In genomic region chr20:44185574-44185973, GRCh38 we compare ENCODE assay signal across 20 cellular contexts. TPM values are rescaled to one million over a fixed set of nuclear protein-coding genes. Genes with fewer than 3 reads are reported as not detected.
DNase-seq lines count a peak whose midpoint lies in the region; ATAC-seq, FAIRE-seq and TF ChIP-seq lines count a peak whose summit lies in the region.
"Had no signal": no experiment of that assay in that cellular context is flagged by ENCODE, and none has a peak within 500 bp of the region (broad histone marks: within the 10 kb centered on the region; RNA-seq: fewer than 3 reads in every experiment).

No MANE protein-coding gene starts in this region.

- no peak overlapping the region for H3K27ac ChIP-seq in GM23248
- H3K27ac ChIP-seq in K562 (ENCODE audit: extremely low read depth, low read depth, low read length) = no peak overlapping the region
- H3K27ac ChIP-seq in mesodermal cell (ENCODE audit: low read depth, low read length, severe bottlenecking) = no peak overlapping the region
- H3K27ac ChIP-seq in stomach smooth muscle (ENCODE audit: low read length) = peak overlapping the region; percentile 96
- no peak overlapping the region for H3K27ac ChIP-seq in A673 (ENCODE audit: low read depth, low read length, poor library complexity, severe bottlenecking)

- CTCF ChIA-PET in K562 (lab: Yijun Ruan, JAX; ENCODE audit: low intra/inter-chr PET ratio) (interaction anchor here (0.6 kb wide), 1 partner anchor 12 kb away, joined by 3 read pairs; no protein-coding TSS in a partner anchor), A673 (lab: Charles Lee) (no interaction called here)

- H3K36me3 ChIP-seq in GM23248 (ENCODE audit: low read depth) (no peaks in the 10 kb centered on the region), K562 (ENCODE audit: control insufficient read depth, insufficient read depth, low read length) (no peaks in the 10 kb centered on the region), mesodermal cell (ENCODE audit: control insufficient read depth, insufficient read depth, low read length) (no peaks in the 10 kb centered on the region), stomach smooth muscle (ENCODE audit: control insufficient read depth in 2 of 2, insufficient read depth in 2 of 2, low read length in 2 of 2) (no peaks in the 10 kb centered on the region), A673 (ENCODE audit: insufficient read depth, low read length, poor library complexity, severe bottlenecking) (no peaks in the 10 kb centered on the region)
- H3K36me3 ChIP-seq: MG63 had no signal

- no peak for TF ChIP-seq RAD21 in K562 (CRISPR knock-in tag; conservative IDR thresholded peaks at IDR 0.05 in 1 of 2, IDR thresholded peaks at IDR 0.05 in 1 of 2)

- in situ Hi-C loops in GM23248 (cut with MboI) (loop anchor here (5.0 kb wide), 1 partner anchor 68 kb away; no protein-coding TSS in a partner anchor), K562 (cut with MboI) (loop anchor here (5.0 kb wide), 1 partner anchor 68 kb away; no protein-coding TSS in a partner anchor)

- H4K20me1 ChIP-seq in GM23248 (ENCODE audit: insufficient read depth) = no peaks in the 10 kb centered on the region
- no peaks in the 10 kb centered on the region; the same call in 1 of the 2 replicates for H4K20me1 ChIP-seq in K562 (replicated peaks; ENCODE audit: control insufficient read depth, insufficient read depth, low read length)

- intact Hi-C loops in K562 (cut with micrococcal nuclease) = no loop called here
- intact Hi-C loops in A673 (cut with micrococcal nuclease; ENCODE audit: unreplicated experiment) = loop anchor here (10.0 kb wide), 1 partner anchor 441 kb away; no protein-coding TSS in a partner anchor

- POLR2A ChIA-PET in K562 (lab: Yijun Ruan, JAX) (interaction anchor here (0.6 kb wide), 1 partner anchor 31 kb away, joined by 3 read pairs; no protein-coding TSS in a partner anchor), A673 (lab: Charles Lee; ENCODE audit: low non-redundant PET) (no interaction called here)

- peak overlapping the region; percentile 79; the same call in 1 of the 2 replicates for H3K4me3 ChIP-seq in GM23248
- no peak overlapping the region for H3K4me3 ChIP-seq in K562
- H3K4me3 ChIP-seq in mesodermal cell (ENCODE audit: extremely low read depth, insufficient read depth, low read length, poor library complexity, severe bottlenecking) = peak overlapping the region; percentile 56
- peak overlapping the region; percentile 86 to 94 for H3K4me3 ChIP-seq in stomach smooth muscle (ENCODE audit: low read length in 2 of 2)
- no peak overlapping the region for H3K4me3 ChIP-seq in A673 (ENCODE audit: low read depth, low read length, poor library complexity, severe bottlenecking)
- H3K4me3 ChIP-seq: GM12878 had no signal

- no peaks in the 10 kb centered on the region for H3K27me3 ChIP-seq in GM23248 (replicated peaks; ENCODE audit: insufficient read depth)
- H3K27me3 ChIP-seq in K562 (ENCODE audit: control insufficient read depth in 2 of 2, insufficient read depth in 2 of 2, low read length in 2 of 2) = peaks cover 33 to 66% of the 10 kb centered on the region in 2 experiments; a peak in 4 of 5 replicates
- H3K27me3 ChIP-seq in stomach smooth muscle (ENCODE audit: control insufficient read depth in 1 of 2, insufficient read depth in 2 of 2, low read length in 2 of 2) = no peaks in the 10 kb centered on the region
- no peaks in the 10 kb centered on the region for H3K27me3 ChIP-seq in A673 (replicated peaks; ENCODE audit: insufficient read depth, low read depth, low read length, poor library complexity)
- H3K27me3 ChIP-seq: MG63 had no signal

- TF ChIP-seq CTCF in K562 (IDR thresholded peaks at IDR 0.05 in 2 of 3, conservative IDR thresholded peaks at IDR 0.05 in 1 of 3; ENCODE audit: insufficient read depth in 2 of 3, low read depth in 1 of 3, low read length in 3 of 3) = no peak
- no peak for TF ChIP-seq CTCF in A673 (conservative IDR thresholded peaks at IDR 0.05; ENCODE audit: low read depth, low read length)

- H3K9me2 ChIP-seq in GM23248 (ENCODE audit: insufficient read depth) = no peaks in the 10 kb centered on the region

- H3F3A ChIP-seq in GM23248 (ENCODE audit: insufficient read depth) = peaks cover 21% of the 10 kb centered on the region

- H3K4me1 ChIP-seq in GM23248 (ENCODE audit: insufficient read depth) (peaks cover 13% of the 10 kb centered on the region), K562 (replicated peaks in 1 of 2; ENCODE audit: control insufficient read depth in 2 of 2, insufficient read depth in 2 of 2, low read length in 2 of 2) (peaks cover 0 to 4% of the 10 kb centered on the region in 2 experiments; a peak in 1 of 5 replicates), mesodermal cell (ENCODE audit: control insufficient read depth, insufficient read depth, low read length, poor library complexity, severe bottlenecking) (peaks cover 69% of the 10 kb centered on the region), stomach smooth muscle (ENCODE audit: control insufficient read depth, insufficient read depth, low read length) (peaks cover 52% of the 10 kb centered on the region), A673 (ENCODE audit: insufficient read depth, low read length, poor library complexity, severe bottlenecking) (peaks cover 2% of the 10 kb centered on the region)

- no peaks in the 10 kb centered on the region for H3K9me1 ChIP-seq in K562 (ENCODE audit: control insufficient read depth, insufficient read depth, low read length)

- no peak for FAIRE-seq in K562 (lab: Jason Lieb, UNC)
- FAIRE-seq: GM12878 had no signal

- no TSS peak for BruUV-seq in K562 (replicated peaks; lab: Mats Ljungman, UMichigan)
- BruUV-seq in A673 (replicated peaks; lab: Mats Ljungman, UMichigan) = no TSS peak

- ATAC-seq in K562 = no peak
- no peak for ATAC-seq in GM21515 (IDR thresholded peaks at IDR 0.05; ENCODE audit: unreplicated experiment)
- ATAC-seq: activated CD8-positive, alpha-beta T cell treated with anti-CD3 and anti-CD28 coated beads for 36 hours; activated T-cell treated with anti-CD3 and anti-CD28 coated beads, Interleukin-2, amount 50 U/mL, for 72 hours; GM12878; naive thymus-derived CD4-positive, alpha-beta T cell had no signal

- DNase-seq in GM23248 = no peak
- no peak for DNase-seq in K562 (ENCODE audit: extremely low read depth in 1 of 4, low spot score in 3 of 4)
- DNase-seq in NCI-H128 (lab: John Stamatoyannopoulos, UW; ENCODE audit: unreplicated experiment) = no peak
- DNase-seq in A673 (ENCODE audit: low spot score) = no peak
- DNase-seq in HPDE6-E6E7 (ENCODE audit: extremely low spot score) = no peak
- DNase-seq: activated CD8-positive, alpha-beta T cell treated with anti-CD3 and anti-CD28 coated beads for 36 hours; activated naive CD8-positive, alpha-beta T cell treated with anti-CD3 and anti-CD28 coated beads, Interleukin-2, amount 10 ng/mL, durations not matched to agents 7 days and 5 days; activated T-cell treated with anti-CD3 and anti-CD28 coated beads, Interleukin-2, amount 50 U/mL, for 72 hours; AML-193; Calu3; MG63; naive thymus-derived CD4-positive, alpha-beta T cell; NCI-H1694; SHP77; stimulated activated naive CD4-positive, alpha-beta T cell treated with Interleukin-2 at 50 U/mL for 16 hours; T-helper 1 cell had no signal

- no peak for TF ChIP-seq POLR2A in K562 (conservative IDR thresholded peaks at IDR 0.05)

- H3K9ac ChIP-seq in GM23248 (no peak overlapping the region), K562 (ENCODE audit: insufficient read depth in 1 of 2, low read depth in 2 of 2, low read length in 2 of 2) (no peak overlapping the region), stomach smooth muscle (ENCODE audit: low read length in 2 of 2) (peak overlapping the region; percentile 81 to 89)

- no peak overlapping the region for H3K4me2 ChIP-seq in GM23248 (ENCODE audit: unreplicated experiment)
- H3K4me2 ChIP-seq in K562 (ENCODE audit: insufficient read depth, low read length) = no peak overlapping the region

- H3K9me3 ChIP-seq in GM23248 (ENCODE audit: low read depth) = no peaks in the 10 kb centered on the region
- H3K9me3 ChIP-seq in K562 (replicated peaks; ENCODE audit: control insufficient read depth, insufficient read depth, low read depth, low read length) = no peaks in the 10 kb centered on the region
- H3K9me3 ChIP-seq in mesodermal cell (ENCODE audit: control insufficient read depth, low read length) = no peaks in the 10 kb centered on the region
- no peaks in the 10 kb centered on the region for H3K9me3 ChIP-seq in stomach smooth muscle (ENCODE audit: control insufficient read depth in 2 of 2, low read length in 2 of 2)
- no peaks in the 10 kb centered on the region for H3K9me3 ChIP-seq in A673 (ENCODE audit: low read depth, low read length, poor library complexity, severe bottlenecking)
- H3K9me3 ChIP-seq: MG63 had no signal

- H3K79me2 ChIP-seq in GM23248 (ENCODE audit: insufficient read depth) (no peaks in the 10 kb centered on the region), K562 (ENCODE audit: control insufficient read depth, insufficient read depth, low read length) (no peaks in the 10 kb centered on the region)

- H2AFZ ChIP-seq in GM23248 (no peak overlapping the region), K562 (ENCODE audit: low read depth, low read length) (no peak overlapping the region)

- no peak for TF ChIP-seq EP300 in K562 (IDR thresholded peaks at IDR 0.05; ENCODE audit: low read length)

- 96% methylated on average over 4 of the region's 4 CpGs for WGBS in GM23248 (ENCODE audit: low coverage in 1 of 2, low lambda C conversion rate in 2 of 2, missing lambda C conversion rate in 2 of 2), 2 experiments
- 0% methylated on average over 3 of the region's 4 CpGs for WGBS in K562 (ENCODE audit: insufficient coverage, low coverage, missing lambda C conversion rate)
- WGBS in mesodermal cell (ENCODE audit: insufficient coverage in 2 of 2), 2 experiments = 95% methylated on average over 4 of the region's 4 CpGs; no CpG with 5 or more reads in 1 of the 2 experiments

RNA-seq across cellular contexts. Expression of gene JPH2, which starts 1.4 kb away (rescaled TPM):
- 7.8 and 9.7 TPM in 2 replicates for total RNA-seq in GM23248 (2014; rRNA removed; shearing (Covaris generic))
- polyA plus RNA-seq in GM23248 (2016; fragmentation: Nextera tagmentation; extraction: Ambion mirVana) = 1.6 and 1.8 TPM in 2 replicates
- not detected in 2 replicates for total RNA-seq in K562 (2011; cell fraction: chromatin; rRNA removed; ENCODE audit: low replicate concordance)
- not detected in 2 replicates for total RNA-seq in K562 (2011; cell fraction: nucleolus; rRNA removed)
- total RNA-seq in K562 (2011; cell fraction: nucleoplasm; rRNA removed) = not detected in 2 replicates
- total RNA-seq in K562 (2014; rRNA removed) = not detected in 2 replicates
- not detected in 2 replicates for total RNA-seq in K562 (2014; rRNA removed; fragmentation: Illumina TruSeq; extraction: Trizol)
- total RNA-seq in K562 (2015; rRNA removed; fragmentation: Illumina TruSeq; extraction: Trizol) = not detected in 2 replicates
- total RNA-seq in K562 (2021) = not detected in 2 replicates
- polyA plus RNA-seq in K562 (2011; rRNA removed) = not detected in 2 replicates
- not detected in 2 replicates for polyA plus RNA-seq in K562 (2011; cell fraction: cytosol; rRNA removed)
- not detected in 2 replicates for polyA plus RNA-seq in K562 (2011; cell fraction: nucleus; rRNA removed)
- not detected in 2 replicates for polyA plus RNA-seq in K562 (2012)
- not detected in 2 replicates for polyA plus RNA-seq in K562 (2014; fragmentation: Illumina TruSeq; extraction: Trizol)
- not detected for polyA plus RNA-seq in K562 (2014; fragmentation: Nextera tagmentation; extraction: Ambion mirVana)
- polyA plus RNA-seq in K562 (2014; rRNA removed) = not detected in 2 replicates
- polyA minus RNA-seq in K562 (2011; rRNA and poly(A)+ RNA removed) = not detected in 2 replicates
- not detected in 2 replicates for polyA minus RNA-seq in K562 (2011; cell fraction: cytosol; rRNA and poly(A)+ RNA removed)
- polyA minus RNA-seq in K562 (2011; cell fraction: nucleus; rRNA and poly(A)+ RNA removed) = not detected in 2 replicates
- 5.5 TPM for polyA plus RNA-seq in mesodermal cell (2013, experiment 1 of 2)
- 5.6 TPM for polyA plus RNA-seq in mesodermal cell (2013, experiment 2 of 2)
- total RNA-seq in A673 (2021) = 1.0 and 1.1 TPM in 2 replicates
- total RNA-seq: GM12878 had no signal
- polyA plus RNA-seq: naive thymus-derived CD4-positive, alpha-beta T cell had no signal

RNA-seq across cellular contexts. Expression of gene OSER1, which starts 25.0 kb away (rescaled TPM):
- total RNA-seq in GM23248 (2014; rRNA removed; shearing (Covaris generic)) = 29.5 and 36.2 TPM in 2 replicates
- polyA plus RNA-seq in GM23248 (2016; fragmentation: Nextera tagmentation; extraction: Ambion mirVana) (43.8 and 45.1 TPM in 2 replicates), K562 (2011; rRNA removed) (37.3 and 43.9 TPM in 2 replicates), K562 (2014; fragmentation: Illumina TruSeq; extraction: Trizol) (23.6 and 25.4 TPM in 2 replicates), K562 (2014; fragmentation: Nextera tagmentation; extraction: Ambion mirVana) (10 to 100 TPM; 54.8 to 57.3 TPM), K562 (2014; rRNA removed) (19.7 and 21.7 TPM in 2 replicates)
- total RNA-seq in K562 (2011; cell fraction: chromatin; rRNA removed; ENCODE audit: low replicate concordance) = 9.4 and 15.8 TPM in 2 replicates
- total RNA-seq in K562 (2011; cell fraction: nucleolus; rRNA removed) = 8.2 and 10.0 TPM in 2 replicates
- total RNA-seq in K562 (2011; cell fraction: nucleoplasm; rRNA removed) = 10.0 and 13.6 TPM in 2 replicates
- total RNA-seq in K562 (2014; rRNA removed) (15.5 and 15.6 TPM in 2 replicates), K562 (2014; rRNA removed; fragmentation: Illumina TruSeq; extraction: Trizol) (19.6 and 25.5 TPM in 2 replicates), K562 (2015; rRNA removed; fragmentation: Illumina TruSeq; extraction: Trizol) (19.4 and 19.9 TPM in 2 replicates), K562 (2021) (19.0 and 20.4 TPM in 2 replicates), A673 (2021) (40.7 and 50.5 TPM in 2 replicates)
- 17.5 and 28.9 TPM in 2 replicates for polyA plus RNA-seq in K562 (2011; cell fraction: cytosol; rRNA removed)
- 42.5 and 57.4 TPM in 2 replicates for polyA plus RNA-seq in K562 (2011; cell fraction: nucleus; rRNA removed)
- 17.6 and 20.4 TPM in 2 replicates for polyA plus RNA-seq in K562 (2012)
- 31.4 and 31.8 TPM in 2 replicates for polyA minus RNA-seq in K562 (2011; rRNA and poly(A)+ RNA removed)
- 10.0 and 12.0 TPM in 2 replicates for polyA minus RNA-seq in K562 (2011; cell fraction: cytosol; rRNA and poly(A)+ RNA removed)
- 4.7 and 8.0 TPM in 2 replicates for polyA minus RNA-seq in K562 (2011; cell fraction: nucleus; rRNA and poly(A)+ RNA removed)
- 40.1 TPM for polyA plus RNA-seq in mesodermal cell (2013, experiment 1 of 2)
- 38.7 TPM for polyA plus RNA-seq in mesodermal cell (2013, experiment 2 of 2)

Comparison
In these comparisons a context has a peak if more than half of its experiments do, and no peak if none do; other contexts are left out.
1. H3K4me3 ChIP-seq: peak in GM23248 (single experiment), mesodermal cell (single experiment) and stomach smooth muscle (2 of 2); none in K562 (single experiment) and A673 (single experiment).
2. H3K9ac ChIP-seq: peak in stomach smooth muscle (2 of 2); none in GM23248 (single experiment) and K562 (0 of 2).